ENCODE assay signal across 6 cellular contexts in the genomic region with DNA sequence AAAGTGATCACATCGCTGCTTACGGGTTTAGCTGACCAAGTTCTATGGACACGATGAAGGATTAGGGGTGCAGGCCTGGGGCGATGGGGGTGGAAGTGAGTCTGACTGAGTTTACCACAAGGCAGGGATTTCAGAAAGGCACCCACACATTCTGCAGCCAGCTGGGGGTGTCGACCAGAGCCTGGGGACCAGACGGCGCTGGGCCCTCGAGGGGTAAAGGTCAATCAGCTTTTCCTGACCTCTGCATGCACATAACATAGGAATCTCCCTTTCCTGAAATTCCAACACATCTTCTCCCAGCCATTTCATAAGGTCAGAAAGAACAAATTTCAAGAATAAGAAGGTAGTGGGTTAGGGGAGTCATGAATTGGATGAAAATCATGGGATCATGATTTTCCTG.
"Had no signal": no experiment of that assay in that cellular context is flagged by ENCODE, and none has a peak within 500 bp of the region (broad histone marks: within the 10 kb centered on the region; RNA-seq: fewer than 3 reads in every experiment).

No MANE protein-coding gene starts in this region.

- H3K27ac Mint-ChIP-seq: IgD-negative memory B cell had no signal

- ATAC-seq: HepG2, K562 had no signal

- H3K4me3 ChIP-seq: K562 had no signal

- H3K27ac ChIP-seq: HL-60 had no signal

- DNase-seq: IMR-90, KBM-7 had no signal
